11 cellular contexts compared by ENCODE assay signal in the genomic region with DNA sequence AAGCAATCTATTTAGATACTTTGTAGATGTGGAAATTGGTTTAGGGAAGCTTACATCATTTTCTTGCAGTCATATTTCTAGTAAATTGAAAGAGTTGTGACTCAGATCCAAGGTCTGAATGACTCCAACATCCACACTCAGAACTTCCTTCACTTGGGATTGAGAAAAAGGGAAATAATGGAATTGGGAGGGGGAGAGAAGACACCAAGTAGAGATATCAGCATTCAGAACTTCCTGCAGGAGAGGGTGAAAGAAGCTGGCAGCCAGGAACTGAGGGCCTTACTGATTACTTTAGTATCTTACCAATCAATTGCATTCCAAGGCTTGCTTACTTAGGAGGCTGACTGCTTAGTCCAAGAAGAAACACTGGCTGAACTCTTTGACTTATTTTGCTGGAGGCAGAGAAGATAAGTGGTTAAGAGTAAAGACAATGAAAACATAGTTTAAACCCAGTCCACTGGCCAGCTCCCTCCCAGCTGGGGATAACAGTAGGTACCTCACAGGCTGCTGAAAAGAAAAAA. TPM values are rescaled to one million over a fixed set of nuclear protein-coding genes. Genes with fewer than 3 reads are reported as not detected.
DNase-seq lines count a peak whose midpoint lies in the region; ATAC-seq and TF ChIP-seq lines count a peak whose summit lies in the region.
"Had no signal": no experiment of that assay in that cellular context is flagged by ENCODE, and none has a peak within 500 bp of the region (broad histone marks: within the 10 kb centered on the region; RNA-seq: fewer than 3 reads in every experiment).

No MANE protein-coding gene starts in this region.

- H3K36me3 ChIP-seq in tibial artery = no peaks in the 10 kb centered on the region
- no peaks in the 10 kb centered on the region for H3K36me3 ChIP-seq in gastrocnemius medialis

- peak overlapping the region; percentile 48 for H3K27ac Mint-ChIP-seq in activated T-cell treated with anti-CD3 and anti-CD28 coated beads, Interleukin-2, amount 50 U/mL, for 72 hours
- H3K27ac Mint-ChIP-seq in chondrocyte (ENCODE audit: unreplicated experiment) = peak overlapping the region; percentile 92
- H3K27ac Mint-ChIP-seq in activated CD4-positive, alpha-beta T cell treated with anti-CD3 and anti-CD28 coated beads, Interleukin-2, amount 10 ng/mL, durations not matched to agents 24 days and 14 days = no peak overlapping the region

- TF ChIP-seq CTCF in chondrocyte (IDR thresholded peaks at IDR 0.05) (no peak), tibial artery (IDR thresholded peaks at IDR 0.05) (no peak), gastrocnemius medialis (IDR thresholded peaks at IDR 0.05 in 4 of 5, conservative IDR thresholded peaks at IDR 0.05 in 1 of 5) (no peak)

- no peak for TF ChIP-seq POLR2A in gastrocnemius medialis (IDR thresholded peaks at IDR 0.05)

- peaks cover 0 to 4% of the 10 kb centered on the region in 2 donors for H3K36me3 Mint-ChIP-seq in activated T-cell treated with anti-CD3 and anti-CD28 coated beads, Interleukin-2, amount 50 U/mL, for 72 hours (ENCODE audit: insufficient read depth in 2 of 2)
- peaks cover 3% of the 10 kb centered on the region for H3K36me3 Mint-ChIP-seq in activated T-cell treated with anti-CD3 and anti-CD28 coated beads, Interleukin-2, amount 50 U/mL, for 4 hours (ENCODE audit: insufficient read depth)
- H3K36me3 Mint-ChIP-seq in chondrocyte (ENCODE audit: low read depth) = no peaks in the 10 kb centered on the region
- H3K36me3 Mint-ChIP-seq in activated CD4-positive, alpha-beta T cell treated with anti-CD3 and anti-CD28 coated beads, Interleukin-2, amount 10 ng/mL, durations not matched to agents 24 days and 14 days (ENCODE audit: low read depth) = peaks cover 3% of the 10 kb centered on the region

- H3K4me3 ChIP-seq in tibial artery = no peak overlapping the region
- no peak overlapping the region for H3K4me3 ChIP-seq in gastrocnemius medialis

- no peaks in the 10 kb centered on the region for H3K27me3 Mint-ChIP-seq in activated T-cell treated with anti-CD3 and anti-CD28 coated beads, Interleukin-2, amount 50 U/mL, for 72 hours (ENCODE audit: low read depth)
- H3K27me3 Mint-ChIP-seq in activated T-cell treated with anti-CD3 and anti-CD28 coated beads, Interleukin-2, amount 50 U/mL, for 4 hours (ENCODE audit: low read depth) = no peaks in the 10 kb centered on the region
- no peaks in the 10 kb centered on the region for H3K27me3 Mint-ChIP-seq in chondrocyte (ENCODE audit: low read depth)
- no peaks in the 10 kb centered on the region for H3K27me3 Mint-ChIP-seq in activated CD4-positive, alpha-beta T cell treated with anti-CD3 and anti-CD28 coated beads, Interleukin-2, amount 10 ng/mL, durations not matched to agents 24 days and 14 days
- H3K27me3 Mint-ChIP-seq: naive B cell had no signal

- H3K9me3 ChIP-seq in tibial artery (no peaks in the 10 kb centered on the region), gastrocnemius medialis (no peaks in the 10 kb centered on the region)

- H3K27ac ChIP-seq in tibial artery (peak overlapping the region; percentile 48 to 53), gastrocnemius medialis (peak overlapping the region in 2 of 4 donors; percentile 2 to 32)

- H3K27me3 ChIP-seq in tibial artery = no peaks in the 10 kb centered on the region
- no peaks in the 10 kb centered on the region for H3K27me3 ChIP-seq in gastrocnemius medialis

- H3K9me3 Mint-ChIP-seq in activated T-cell treated with anti-CD3 and anti-CD28 coated beads, Interleukin-2, amount 50 U/mL, for 72 hours = no peaks in the 10 kb centered on the region
- no peaks in the 10 kb centered on the region for H3K9me3 Mint-ChIP-seq in activated T-cell treated with anti-CD3 and anti-CD28 coated beads, Interleukin-2, amount 50 U/mL, for 4 hours
- H3K9me3 Mint-ChIP-seq in chondrocyte (ENCODE audit: low read depth) = no peaks in the 10 kb centered on the region
- no peaks in the 10 kb centered on the region for H3K9me3 Mint-ChIP-seq in activated CD4-positive, alpha-beta T cell treated with anti-CD3 and anti-CD28 coated beads, Interleukin-2, amount 10 ng/mL, durations not matched to agents 24 days and 14 days
- H3K9me3 Mint-ChIP-seq: naive B cell had no signal

- ATAC-seq in activated T-cell treated with anti-CD3 and anti-CD28 coated beads, Interleukin-2, amount 50 U/mL, for 72 hours (replicated peaks in 1 of 2) = peak in 1 of 2 donors; percentile 21
- ATAC-seq in activated T-cell treated with anti-CD3 and anti-CD28 coated beads, Interleukin-2, amount 50 U/mL, for 4 hours = no peak
- ATAC-seq in gastrocnemius medialis = no peak

- H3K4me3 Mint-ChIP-seq in activated T-cell treated with anti-CD3 and anti-CD28 coated beads, Interleukin-2, amount 50 U/mL, for 72 hours = no peak overlapping the region
- no peak overlapping the region for H3K4me3 Mint-ChIP-seq in activated T-cell treated with anti-CD3 and anti-CD28 coated beads, Interleukin-2, amount 50 U/mL, for 4 hours
- H3K4me3 Mint-ChIP-seq in chondrocyte (ENCODE audit: unreplicated experiment) = no peak overlapping the region
- no peak overlapping the region for H3K4me3 Mint-ChIP-seq in activated CD4-positive, alpha-beta T cell treated with anti-CD3 and anti-CD28 coated beads, Interleukin-2, amount 10 ng/mL, durations not matched to agents 24 days and 14 days
- H3K4me3 Mint-ChIP-seq: naive B cell had no signal

- H3K4me1 ChIP-seq in tibial artery = peaks cover 0 to 40% (median 21%) of the 10 kb centered on the region in 4 donors
- peaks cover 0 to 5% of the 10 kb centered on the region in 2 donors for H3K4me1 ChIP-seq in gastrocnemius medialis

- intact Hi-C loops in tibial artery (cut with DNase I; ENCODE audit: low total_unique reads) (no loop called here), gastrocnemius medialis (cut with DNase I; ENCODE audit: low total_unique reads) (no loop called here)
- intact Hi-C loops in activated CD4-positive, alpha-beta T cell treated with anti-CD3 and anti-CD28 coated beads, Interleukin-2, amount 10 ng/mL, durations not matched to agents 24 days and 14 days (cut with micrococcal nuclease) = no loop called here

- no peak for DNase-seq in activated T-cell treated with anti-CD3 and anti-CD28 coated beads, Interleukin-2, amount 50 U/mL, for 72 hours
- DNase-seq in activated T-cell treated with anti-CD3 and anti-CD28 coated beads, Interleukin-2, amount 50 U/mL, for 4 hours = no peak
- DNase-seq in chondrocyte (ENCODE audit: low spot score) (no peak), iris pigment epithelial cell (ENCODE audit: low read depth) (peak; percentile 66), tibial artery (no peak), gastrocnemius medialis (no peak)
- DNase-seq in stimulated activated CD4-positive, alpha-beta T cell treated with anti-CD3 and anti-CD28 coated beads, Interleukin-12 subunit alpha, Interleukin-12 subunit beta, amount 100 ng/mL, for 4 hours = no peak
- no peak for DNase-seq in activated CD4-positive, alpha-beta T cell treated with anti-CD3 and anti-CD28 coated beads, Interleukin-2, amount 10 ng/mL, durations not matched to agents 24 days and 14 days
- DNase-seq: activated effector memory CD4-positive, alpha-beta T cell treated with Interleukin-2 at 50 U/mL for 16 hours; naive B cell; NCI-H146 had no signal

- peaks cover 16% of the 10 kb centered on the region for H3K4me1 Mint-ChIP-seq in activated T-cell treated with anti-CD3 and anti-CD28 coated beads, Interleukin-2, amount 50 U/mL, for 72 hours (ENCODE audit: low read depth)
- H3K4me1 Mint-ChIP-seq in activated T-cell treated with anti-CD3 and anti-CD28 coated beads, Interleukin-2, amount 50 U/mL, for 4 hours (ENCODE audit: low read depth) = peaks cover 16% of the 10 kb centered on the region
- peaks cover 38% of the 10 kb centered on the region for H3K4me1 Mint-ChIP-seq in chondrocyte (ENCODE audit: low read depth)
- peaks cover 11% of the 10 kb centered on the region for H3K4me1 Mint-ChIP-seq in activated CD4-positive, alpha-beta T cell treated with anti-CD3 and anti-CD28 coated beads, Interleukin-2, amount 10 ng/mL, durations not matched to agents 24 days and 14 days

- in situ Hi-C loops in gastrocnemius medialis (cut with MboI; ENCODE audit: low sequenced_read_pairs in 4 of 4) = no loop called here

RNA-seq across cellular contexts. Expression of a gene that starts 21.7 kb away (rescaled TPM):
- 10 to 100 TPM; 37.2 to 45.0 TPM for total RNA-seq in activated T-cell treated with anti-CD3 and anti-CD28 coated beads, Interleukin-2, amount 50 U/mL, for 72 hours
- 10 to 100 TPM; 56.2 to 61.1 (median 60.1) TPM for total RNA-seq in activated T-cell treated with anti-CD3 and anti-CD28 coated beads, Interleukin-2, amount 50 U/mL, for 4 hours
- 441 to 540 TPM (median 442 TPM) in 3 replicates for total RNA-seq in chondrocyte
- total RNA-seq in activated CD4-positive, alpha-beta T cell treated with anti-CD3 and anti-CD28 coated beads, Interleukin-2, amount 10 ng/mL, durations not matched to agents 24 days and 14 days = 75.8 and 81.3 TPM in 2 replicates
- total RNA-seq in gastrocnemius medialis = 10 to 100 TPM; 45.8 to 73.2 (median 70.1) TPM
